8 cellular contexts compared by ENCODE assay signal in the genomic region with DNA sequence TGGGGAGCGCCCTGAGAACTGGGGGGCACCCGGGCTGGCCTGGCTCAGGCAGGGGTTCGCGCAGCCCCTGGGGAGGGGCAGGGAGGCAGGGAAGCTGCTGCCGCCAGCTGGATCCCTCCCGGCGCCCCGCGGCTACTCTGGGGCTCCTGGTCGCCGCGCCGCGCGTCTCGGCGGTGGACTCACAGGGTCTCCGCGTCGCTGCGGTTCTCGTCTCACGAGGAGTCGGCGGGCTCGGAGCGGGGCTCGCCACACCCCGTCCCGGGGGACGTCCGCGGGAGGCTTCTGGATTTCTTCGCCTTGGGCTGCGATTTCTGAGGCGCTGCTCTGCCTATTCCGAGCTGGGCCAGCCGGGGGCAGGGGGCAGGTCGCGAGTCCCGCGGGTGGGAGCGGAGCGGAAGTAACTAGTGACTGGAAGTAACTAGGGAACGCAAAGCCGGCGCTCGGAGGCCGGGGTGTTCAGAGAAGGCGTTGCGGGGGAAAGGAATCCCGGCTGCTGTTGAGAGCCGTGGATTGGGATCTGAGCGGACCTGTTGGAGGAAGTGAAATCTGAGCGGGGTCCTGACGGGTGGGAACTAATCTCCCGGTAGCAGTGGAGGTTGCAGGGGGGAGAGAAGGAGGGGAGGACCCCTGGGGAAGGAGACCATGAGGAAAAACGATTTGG. TPM values are rescaled to one million over a fixed set of nuclear protein-coding genes. Genes with fewer than 3 reads are reported as not detected.
DNase-seq lines count a peak whose midpoint lies in the region; ATAC-seq and TF ChIP-seq lines count a peak whose summit lies in the region.

No MANE protein-coding gene starts in this region.

- peaks cover 11% of the 10 kb centered on the region for H3K4me1 ChIP-seq in CD8-positive, alpha-beta memory T cell (ENCODE audit: insufficient read depth, low read length)
- H3K4me1 ChIP-seq in Peyer's patch (peaks cover 0 to 22% (median 0%) of the 10 kb centered on the region in 4 donors), stomach smooth muscle (ENCODE audit: control insufficient read depth, insufficient read depth, low read length) (peaks cover 41% of the 10 kb centered on the region)

- DNase-seq in CD8-positive, alpha-beta memory T cell, result peak in 4 of 5 donors; percentile 55 to 81 (median 56)
- DNase-seq in Peyer's patch, result peak; percentile 75 to 89 (median 87)
- peak; percentile 48 for DNase-seq in activated effector memory CD4-positive, alpha-beta T cell treated with Interleukin-2 at 50 U/mL for 16 hours
- peak; percentile 48 for DNase-seq in fibroblast of the conjunctiva (ENCODE audit: low read depth)

- CTCF ChIA-PET in CD8-positive, alpha-beta memory T cell (lab: Charles Lee), result interaction anchor here (1.0 kb wide), 2 partner anchors 61 to 188 kb away, joined by 3 read pairs; a partner anchor contains a TSS

- POLR2A ChIA-PET in CD8-positive, alpha-beta memory T cell (lab: Charles Lee), result interaction anchor here (1.1 kb wide), 1 partner anchor 62 kb away, joined by 3 read pairs; no protein-coding TSS in a partner anchor

- no peak for TF ChIP-seq EP300 in neural cell (conservative IDR thresholded peaks at IDR 0.05; ENCODE audit: poor library complexity, severe bottlenecking)

- no peaks in the 10 kb centered on the region for H4K20me1 ChIP-seq in neural cell (ENCODE audit: insufficient read depth)

- H3K27me3 ChIP-seq in CD8-positive, alpha-beta memory T cell (ENCODE audit: insufficient read depth, low read length, poor library complexity, severe bottlenecking), result no peaks in the 10 kb centered on the region
- no peaks in the 10 kb centered on the region for H3K27me3 ChIP-seq in Peyer's patch
- no peaks in the 10 kb centered on the region for H3K27me3 ChIP-seq in neural cell (ENCODE audit: insufficient read depth, low read depth, low read length)
- H3K27me3 ChIP-seq in stomach smooth muscle (ENCODE audit: control insufficient read depth in 1 of 2, insufficient read depth in 2 of 2, low read length in 2 of 2), result no peaks in the 10 kb centered on the region

- peak overlapping the region; percentile 89 for H3K9ac ChIP-seq in neural cell (ENCODE audit: low read length)
- H3K9ac ChIP-seq in stomach smooth muscle (ENCODE audit: low read length in 2 of 2), result peak overlapping the region; percentile 83 to 90

- peak overlapping the region; percentile 85 for H3K4me2 ChIP-seq in neural cell (ENCODE audit: low read length)

- H3K9me3 ChIP-seq in CD8-positive, alpha-beta memory T cell (ENCODE audit: low read length), result no peaks in the 10 kb centered on the region
- H3K9me3 ChIP-seq in Peyer's patch (peaks cover 0 to 4% (median 0%) of the 10 kb centered on the region in 4 donors), neural cell (ENCODE audit: low read length) (no peaks in the 10 kb centered on the region), stomach smooth muscle (ENCODE audit: control insufficient read depth in 2 of 2, low read length in 2 of 2) (no peaks in the 10 kb centered on the region)

- no peaks in the 10 kb centered on the region for H3K9me3 Mint-ChIP-seq in CD8-positive, alpha-beta memory T cell

- TF ChIP-seq CTCF in Peyer's patch (IDR thresholded peaks at IDR 0.05) (peak in 4 of 6 experiments; percentile 25 to 43 (median 38)), neural cell (IDR thresholded peaks at IDR 0.05; ENCODE audit: poor library complexity, severe bottlenecking) (peak; percentile 36)

- H3K4me3 ChIP-seq in CD8-positive, alpha-beta memory T cell (ENCODE audit: low read length), result peak overlapping the region; percentile 74
- H3K4me3 ChIP-seq in Peyer's patch (peak overlapping the region; percentile 87 to 97 (median 92)), neural cell (ENCODE audit: low read length) (peak overlapping the region; percentile 100), stomach smooth muscle (ENCODE audit: low read length in 2 of 2) (peak overlapping the region; percentile 50 to 93)

- peaks cover 0 to 6% (median 3%) of the 10 kb centered on the region in 3 donors for H3K36me3 Mint-ChIP-seq in CD8-positive, alpha-beta memory T cell

- ATAC-seq in GM19463 (IDR thresholded peaks at IDR 0.05; ENCODE audit: unreplicated experiment) (peak; percentile 39), HG03565 (IDR thresholded peaks at IDR 0.05; ENCODE audit: unreplicated experiment) (peak; percentile 23)

- peak overlapping the region; percentile 95 for H3K27ac ChIP-seq in CD8-positive, alpha-beta memory T cell (ENCODE audit: low read depth, low read length)
- peak overlapping the region; percentile 91 to 100 (median 98) for H3K27ac ChIP-seq in Peyer's patch
- H3K27ac ChIP-seq in neural cell (ENCODE audit: low read length), result peak overlapping the region; percentile 81
- peak overlapping the region; percentile 95 for H3K27ac ChIP-seq in stomach smooth muscle (ENCODE audit: low read length)

- peak overlapping the region; percentile 85 for H2AFZ ChIP-seq in neural cell (ENCODE audit: low read depth, low read length)

- peaks cover 0 to 2% of the 10 kb centered on the region in 2 donors for H3K27me3 Mint-ChIP-seq in CD8-positive, alpha-beta memory T cell

- H3K79me2 ChIP-seq in neural cell (replicated peaks; ENCODE audit: insufficient read depth, low read length), result no peaks in the 10 kb centered on the region

- H3K4me1 Mint-ChIP-seq in CD8-positive, alpha-beta memory T cell, result peaks cover 9 to 16% (median 13%) of the 10 kb centered on the region in 3 donors

- no peaks in the 10 kb centered on the region for H3K9me2 ChIP-seq in neural cell (ENCODE audit: insufficient read depth, low read length)

- H3K4me3 Mint-ChIP-seq in CD8-positive, alpha-beta memory T cell, result peak overlapping the region; percentile 88 to 97 (median 93)

- no peak for TF ChIP-seq RAD21 in neural cell (conservative IDR thresholded peaks at IDR 0.05)

- no peaks in the 10 kb centered on the region for H3K36me3 ChIP-seq in CD8-positive, alpha-beta memory T cell (ENCODE audit: insufficient read depth, low read length)
- no peaks in the 10 kb centered on the region for H3K36me3 ChIP-seq in Peyer's patch
- no peaks in the 10 kb centered on the region for H3K36me3 ChIP-seq in neural cell (ENCODE audit: insufficient read depth, low read length)
- peaks cover 0 to 4% of the 10 kb centered on the region in 2 donors for H3K36me3 ChIP-seq in stomach smooth muscle (ENCODE audit: control insufficient read depth in 2 of 2, insufficient read depth in 2 of 2, low read length in 2 of 2)

- no peaks in the 10 kb centered on the region for H3F3A ChIP-seq in neural cell (ENCODE audit: insufficient read depth, low read length, poor library complexity, severe bottlenecking)

- peak overlapping the region; percentile 85 to 99 (median 97) for H3K27ac Mint-ChIP-seq in CD8-positive, alpha-beta memory T cell

- no peak for TF ChIP-seq POLR2A in Peyer's patch (IDR thresholded peaks at IDR 0.05)

TF ChIP-seq in neural cell, 6 proteins besides CTCF, POLR2A, EP300 and RAD21:
- TF ChIP-seq POLR2AphosphoS5 (IDR thresholded peaks at IDR 0.05) (no peak), EZH2 (IDR thresholded peaks at IDR 0.05; ENCODE audit: borderline replicate concordance, insufficient read depth, low read length, poor library complexity, severe bottlenecking) (no peak), TAF1 (IDR thresholded peaks at IDR 0.05; ENCODE audit: low read depth) (peak; percentile 67), SMC3 (conservative IDR thresholded peaks at IDR 0.05; ENCODE audit: poor library complexity) (peak; percentile 19), MXI1 (conservative IDR thresholded peaks at IDR 0.05; ENCODE audit: poor library complexity, severe bottlenecking) (no peak)
- TF ChIP-seq, protein P1, sequence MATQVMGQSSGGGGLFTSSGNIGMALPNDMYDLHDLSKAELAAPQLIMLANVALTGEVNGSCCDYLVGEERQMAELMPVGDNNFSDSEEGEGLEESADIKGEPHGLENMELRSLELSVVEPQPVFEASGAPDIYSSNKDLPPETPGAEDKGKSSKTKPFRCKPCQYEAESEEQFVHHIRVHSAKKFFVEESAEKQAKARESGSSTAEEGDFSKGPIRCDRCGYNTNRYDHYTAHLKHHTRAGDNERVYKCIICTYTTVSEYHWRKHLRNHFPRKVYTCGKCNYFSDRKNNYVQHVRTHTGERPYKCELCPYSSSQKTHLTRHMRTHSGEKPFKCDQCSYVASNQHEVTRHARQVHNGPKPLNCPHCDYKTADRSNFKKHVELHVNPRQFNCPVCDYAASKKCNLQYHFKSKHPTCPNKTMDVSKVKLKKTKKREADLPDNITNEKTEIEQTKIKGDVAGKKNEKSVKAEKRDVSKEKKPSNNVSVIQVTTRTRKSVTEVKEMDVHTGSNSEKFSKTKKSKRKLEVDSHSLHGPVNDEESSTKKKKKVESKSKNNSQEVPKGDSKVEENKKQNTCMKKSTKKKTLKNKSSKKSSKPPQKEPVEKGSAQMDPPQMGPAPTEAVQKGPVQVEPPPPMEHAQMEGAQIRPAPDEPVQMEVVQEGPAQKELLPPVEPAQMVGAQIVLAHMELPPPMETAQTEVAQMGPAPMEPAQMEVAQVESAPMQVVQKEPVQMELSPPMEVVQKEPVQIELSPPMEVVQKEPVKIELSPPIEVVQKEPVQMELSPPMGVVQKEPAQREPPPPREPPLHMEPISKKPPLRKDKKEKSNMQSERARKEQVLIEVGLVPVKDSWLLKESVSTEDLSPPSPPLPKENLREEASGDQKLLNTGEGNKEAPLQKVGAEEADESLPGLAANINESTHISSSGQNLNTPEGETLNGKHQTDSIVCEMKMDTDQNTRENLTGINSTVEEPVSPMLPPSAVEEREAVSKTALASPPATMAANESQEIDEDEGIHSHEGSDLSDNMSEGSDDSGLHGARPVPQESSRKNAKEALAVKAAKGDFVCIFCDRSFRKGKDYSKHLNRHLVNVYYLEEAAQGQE (IDR thresholded peaks at IDR 0.05; ENCODE audit: borderline replicate concordance), result no peak
TF ChIP-seq in neural cell: peak in this region for 2.

RNA-seq across cellular contexts. Expression of a gene that starts 0.5 kb away (rescaled TPM):
- 10 to 100 TPM; 13.9 to 17.3 TPM for total RNA-seq in CD8-positive, alpha-beta memory T cell
- polyA plus RNA-seq in CD8-positive, alpha-beta memory T cell, result 11.1 TPM
- 100 to 1,000 TPM in 3 of 4 donors, 10 to 100 TPM in 1; 60.2 to 185 (median 140) TPM for total RNA-seq in Peyer's patch
- 6.6 and 12.8 TPM in 2 replicates for polyA plus RNA-seq in neural cell
- 3.1 and 5.4 TPM in 2 replicates for polyA minus RNA-seq in neural cell

RNA-seq across cellular contexts. Expression of a gene that starts 49.8 kb away (rescaled TPM):
- 1 to 10 TPM; 3.7 to 4.1 TPM for total RNA-seq in CD8-positive, alpha-beta memory T cell
- polyA plus RNA-seq in CD8-positive, alpha-beta memory T cell, result 0.29 TPM
- 10 to 100 TPM; 10.2 to 16.5 (median 12.4) TPM for total RNA-seq in Peyer's patch
- polyA plus RNA-seq in neural cell, result 2.9 and 4.4 TPM in 2 replicates
- polyA minus RNA-seq in neural cell, result 4.4 and 5.0 TPM in 2 replicates

Comparison
In these comparisons a context has a peak if more than half of its experiments do, and no peak if none do; other contexts are left out.
1. Peak in every context shown above with its lines: DNase-seq, ATAC-seq, H3K4me3 ChIP-seq and H3K27ac ChIP-seq.